ENCODE assay signal across 1 cellular context in genomic region chr2:189783927-189784867, GRCh38.
TF ChIP-seq lines count a peak whose summit lies in the region.

Gene ORMDL1 (minus strand): TSS chr2:189784339. CDS start chr2:189782595, 1,744 bp downstream.
Gene PMS1 (plus strand): TSS chr2:189784450. CDS start chr2:189791810, 7,360 bp downstream.

TF ChIP-seq in GM12878, 131 proteins besides CTCF, POLR2A, EP300 and RAD21 (continued from another document and continues in another):
- no peak for TF ChIP-seq MYB (IDR thresholded peaks at IDR 0.05; ENCODE audit: borderline replicate concordance, low read depth, low read length)
- peak in 1 of 2 experiments; percentile 52; a peak in 1 of 4 replicates for TF ChIP-seq SRF (IDR thresholded peaks at IDR 0.05; ENCODE audit: low read depth in 2 of 2, low read length in 2 of 2)
- no peak for TF ChIP-seq MTA3 (IDR thresholded peaks at IDR 0.05; ENCODE audit: borderline replicate concordance, low read length)
- TF ChIP-seq BMI1 (IDR thresholded peaks at IDR 0.05; ENCODE audit: borderline replicate concordance): no peak
- no peak for TF ChIP-seq WRNIP1 (IDR thresholded peaks at IDR 0.05; ENCODE audit: borderline replicate concordance, low read depth, low read length)
- no peak for TF ChIP-seq JUNB (IDR thresholded peaks at IDR 0.05)
- peak; percentile 55; the same call in 1 of the 2 replicates for TF ChIP-seq ZSCAN29 (IDR thresholded peaks at IDR 0.05)
- TF ChIP-seq HSF1 (IDR thresholded peaks at IDR 0.05; ENCODE audit: low read depth, low read length): 0 out of 2 replicates have a peak, but pooled peaks have one; percentile 17
- TF ChIP-seq SIX5 (IDR thresholded peaks at IDR 0.05; ENCODE audit: low read depth, low read length, severe bottlenecking): no peak
- peak; percentile 91 for TF ChIP-seq SP1 (IDR thresholded peaks at IDR 0.05; ENCODE audit: low read depth, low read length)
- no peak for TF ChIP-seq SPI1 (IDR thresholded peaks at IDR 0.05; ENCODE audit: borderline replicate concordance, insufficient read depth, low read depth, low read length)
- no peak for TF ChIP-seq MEF2A (IDR thresholded peaks at IDR 0.05; ENCODE audit: insufficient read depth, low read depth, low read length)
- no peak; the same call in 1 of the 2 replicates for TF ChIP-seq NFIC (IDR thresholded peaks at IDR 0.05; ENCODE audit: low read depth, low read length)
- TF ChIP-seq CBFB (IDR thresholded peaks at IDR 0.05; ENCODE audit: low read depth): peak; percentile 16; the same call in 1 of the 2 replicates
- peak; percentile 63 for TF ChIP-seq BCLAF1 (IDR thresholded peaks at IDR 0.05)
- no peak for TF ChIP-seq RAD51 (IDR thresholded peaks at IDR 0.05)
- TF ChIP-seq ZNF687 (IDR thresholded peaks at IDR 0.05): 0 out of 2 replicates have a peak, but pooled peaks have one; percentile 62
- TF ChIP-seq RUNX3 (IDR thresholded peaks at IDR 0.05; ENCODE audit: low read length): peak; percentile 49
- TF ChIP-seq ASH2L (IDR thresholded peaks at IDR 0.05; ENCODE audit: borderline replicate concordance, low read depth): 0 out of 2 replicates have a peak, but pooled peaks have one; percentile 62
- TF ChIP-seq EGR1 (IDR thresholded peaks at IDR 0.05; ENCODE audit: borderline replicate concordance in 1 of 2, low read depth in 2 of 2, low read length in 2 of 2): peak; percentile 43 to 87; a peak in 2 of 3 replicates
- peak; percentile 23; the same call in 1 of the 2 replicates for TF ChIP-seq STAT1 (conservative IDR thresholded peaks at IDR 0.05)
- TF ChIP-seq BRCA1 (IDR thresholded peaks at IDR 0.05; ENCODE audit: low read depth, low read length): no peak
- no peak for TF ChIP-seq CUX1 (IDR thresholded peaks at IDR 0.05; ENCODE audit: insufficient replicate concordance, low read depth, low read length)
- no peak; the same call in 1 of the 2 replicates for TF ChIP-seq MLLT1 (IDR thresholded peaks at IDR 0.05)
- TF ChIP-seq RELB (IDR thresholded peaks at IDR 0.05; ENCODE audit: low read depth): peak; percentile 97
- no peak for TF ChIP-seq FOXM1 (IDR thresholded peaks at IDR 0.05; ENCODE audit: low read depth, low read length)
- no peak for TF ChIP-seq ZBTB4 (CRISPR knock-in tag; IDR thresholded peaks at IDR 0.05)
- no peak for TF ChIP-seq HDAC2 (IDR thresholded peaks at IDR 0.05)
- no peak for TF ChIP-seq PRDM15 (CRISPR knock-in tag; IDR thresholded peaks at IDR 0.05)
